In genomic region chr5:132388244-132389050, GRCh38 we compare ENCODE assay signal across 1 cellular context.
TF ChIP-seq lines count a peak whose summit lies in the region.

No MANE protein-coding gene starts in this region.

TF ChIP-seq in HepG2, 621 proteins besides CTCF, POLR2A, EP300 and RAD21 (continued from another document):
- TF ChIP-seq ZNF503 (CRISPR knock-in tag; IDR thresholded peaks at IDR 0.05) (no peak), JUNB (CRISPR knock-in tag; IDR thresholded peaks at IDR 0.05; ENCODE audit: borderline replicate concordance) (no peak)
TF ChIP-seq in HepG2: peak in this region for 3.
